ENCODE assay signal across 8 cellular contexts in the genomic region with DNA sequence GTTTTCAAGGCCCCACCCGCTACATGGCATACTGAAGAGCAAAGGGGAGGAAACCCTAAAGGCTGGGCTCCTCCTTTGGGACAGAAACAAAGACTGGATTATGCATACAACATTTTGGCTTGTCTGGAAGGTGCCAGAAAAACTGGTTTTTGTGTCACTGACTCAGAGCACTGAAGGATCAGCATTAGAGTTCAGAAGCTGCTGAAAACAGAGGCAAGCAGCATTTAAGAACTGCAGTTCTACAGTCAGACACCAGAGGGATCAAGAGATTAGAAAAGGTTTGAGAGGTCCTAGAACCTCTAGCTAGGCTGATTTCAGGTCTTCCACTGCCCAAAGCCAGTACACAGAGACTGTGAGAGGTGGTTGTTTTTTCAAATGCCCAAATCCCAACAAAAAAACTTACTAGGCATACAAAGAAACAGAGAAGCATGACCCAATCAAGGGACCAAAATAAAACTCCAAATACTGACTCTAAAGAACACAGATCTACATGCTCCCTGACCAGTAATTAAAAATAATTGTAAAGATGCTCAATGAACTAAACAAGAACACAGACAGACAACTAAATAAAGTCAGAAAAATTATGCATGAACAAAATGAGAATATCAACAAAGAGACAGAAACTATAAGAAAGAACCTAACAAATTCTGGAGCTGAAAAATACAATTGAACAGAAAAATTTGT.
DNase-seq lines count a peak whose midpoint lies in the region; ATAC-seq and TF ChIP-seq lines count a peak whose summit lies in the region.

No MANE protein-coding gene starts in this region.

- H2AFZ ChIP-seq in osteoblast (ENCODE audit: low read length), result no peak overlapping the region

- peaks cover 7% of the 10 kb centered on the region for H4K20me1 ChIP-seq in osteoblast (ENCODE audit: insufficient read depth, low read length)

- H3K4me2 ChIP-seq in osteoblast (ENCODE audit: insufficient read depth, low read length), result no peak overlapping the region

- no TSS peak for BruUV-seq in Panc1 (replicated peaks; lab: Mats Ljungman, UMichigan)

- ATAC-seq in Panc1 (peak; percentile 94), GM18511 (IDR thresholded peaks at IDR 0.05; ENCODE audit: unreplicated experiment) (no peak)

- TF ChIP-seq POLR2A in erythroblast (IDR thresholded peaks at IDR 0.05; ENCODE audit: low read length), result no peak

- H3K27me3 ChIP-seq in Panc1 (ENCODE audit: control insufficient read depth, insufficient read depth, low read length) (no peaks in the 10 kb centered on the region), osteoblast (ENCODE audit: insufficient read depth, low read length) (no peaks in the 10 kb centered on the region)
- H3K27me3 ChIP-seq in CD4-positive, alpha-beta memory T cell (ENCODE audit: insufficient read depth, low read length), result peaks cover 4% of the 10 kb centered on the region

- no peak overlapping the region for H3K4me3 ChIP-seq in Panc1 (ENCODE audit: low read depth in 2 of 2, low read length in 2 of 2)
- no peak overlapping the region for H3K4me3 ChIP-seq in osteoblast (ENCODE audit: insufficient read depth, low read length)
- no peak overlapping the region for H3K4me3 ChIP-seq in CD4-positive, alpha-beta memory T cell (ENCODE audit: low read length in 2 of 2)

- H3K9me3 ChIP-seq in Panc1 (ENCODE audit: control insufficient read depth, insufficient read depth, low read depth, low read length), result no peaks in the 10 kb centered on the region
- no peaks in the 10 kb centered on the region for H3K9me3 ChIP-seq in osteoblast (ENCODE audit: low read depth, low read length)
- no peaks in the 10 kb centered on the region for H3K9me3 ChIP-seq in CD4-positive, alpha-beta memory T cell (ENCODE audit: control insufficient read depth in 1 of 2, low read length in 2 of 2)

- peaks cover 0 to 33% (median 17%) of the 10 kb centered on the region in 8 donors for H3K9me3 Mint-ChIP-seq in CD4-positive, alpha-beta memory T cell

- POLR2A ChIA-PET in Panc1 (lab: Charles Lee), result interaction anchor here (0.8 kb wide), 1 partner anchor 266 kb away, joined by 7 read pairs; no protein-coding TSS in a partner anchor
- POLR2A ChIA-PET in CD4-positive, alpha-beta memory T cell (lab: Charles Lee; ENCODE audit: partially characterized antibody), result no interaction called here

- no peaks in the 10 kb centered on the region for H3K4me1 ChIP-seq in Panc1 (ENCODE audit: control insufficient read depth, insufficient read depth, low read length)
- H3K4me1 ChIP-seq in osteoblast (ENCODE audit: insufficient read depth, low read length), result no peaks in the 10 kb centered on the region
- no peaks in the 10 kb centered on the region for H3K4me1 ChIP-seq in CD4-positive, alpha-beta memory T cell (ENCODE audit: insufficient read depth, low read length)

- peaks cover 0 to 3% of the 10 kb centered on the region in 2 donors for H3K36me3 Mint-ChIP-seq in CD4-positive, alpha-beta memory T cell

- CTCF ChIA-PET in Panc1 (lab: Charles Lee), result interaction anchor here (0.6 to 1.4 kb wide), 11 partner anchors 16 to 236 kb away, joined by 3 to 10 read pairs (median 5); no protein-coding TSS in a partner anchor
- CTCF ChIA-PET in CD4-positive, alpha-beta memory T cell (lab: Charles Lee; ENCODE audit: partially characterized antibody), result interaction anchor here (1.3 kb wide), 1 partner anchor 17 kb away, joined by 4 read pairs; no protein-coding TSS in a partner anchor

- TF ChIP-seq CTCF in Panc1 (IDR thresholded peaks at IDR 0.05), result peak; percentile 85
- TF ChIP-seq CTCF in osteoblast (IDR thresholded peaks at IDR 0.05; ENCODE audit: extremely low read depth, low read depth, low read length), result peak; percentile 80

- no peak overlapping the region for H3K27ac ChIP-seq in Panc1 (ENCODE audit: low read length)
- no peak overlapping the region for H3K27ac ChIP-seq in osteoblast (ENCODE audit: low read depth, low read length)
- no peak overlapping the region for H3K27ac ChIP-seq in CD4-positive, alpha-beta memory T cell (ENCODE audit: low read depth, low read length)

- H3K27me3 Mint-ChIP-seq in CD4-positive, alpha-beta memory T cell, result peaks cover 15 to 20% of the 10 kb centered on the region in 2 donors

- in situ Hi-C loops in Panc1 (cut with HindIII; ENCODE audit: low pct_unique_long_range_greater_than_20kb, low sequenced_read_pairs), result no loop called here

- H3K4me1 Mint-ChIP-seq in CD4-positive, alpha-beta memory T cell, result no peaks in the 10 kb centered on the region

- no peak overlapping the region for H3K27ac Mint-ChIP-seq in CD4-positive, alpha-beta memory T cell

- H3K79me2 ChIP-seq in osteoblast (ENCODE audit: insufficient read depth, low read length), result peaks cover 17% of the 10 kb centered on the region

- no peak overlapping the region for H3K4me3 Mint-ChIP-seq in CD4-positive, alpha-beta memory T cell

- DNase-seq in GDM1 (lab: John Stamatoyannopoulos, UW) (peak; percentile 14), HuH-7.5 (ENCODE audit: low spot score) (peak; percentile 69), Panc1 (ENCODE audit: low read depth, low spot score) (peak; percentile 69), erythroblast (lab: John Stamatoyannopoulos, UW) (peak; percentile 60 to 75), osteoblast (ENCODE audit: insufficient read length, low spot score, missing footprints) (peak; percentile 84), posterior vena cava (ENCODE audit: low spot score) (no peak)
- DNase-seq in CD4-positive, alpha-beta memory T cell, result no peak

- intact Hi-C loops in Panc1 (cut with micrococcal nuclease; ENCODE audit: unreplicated experiment) (loop anchor here (5.0 kb wide), 1 partner anchor 55 kb away; no protein-coding TSS in a partner anchor), posterior vena cava (cut with DNase I) (no loop called here)
- intact Hi-C loops in CD4-positive, alpha-beta memory T cell (cut with micrococcal nuclease), result no loop called here

- H3K36me3 ChIP-seq in Panc1 (ENCODE audit: control insufficient read depth, insufficient read depth, low read length) (peaks cover 25% of the 10 kb centered on the region), osteoblast (ENCODE audit: insufficient read depth, low read length) (peaks cover 43% of the 10 kb centered on the region)
- H3K36me3 ChIP-seq in CD4-positive, alpha-beta memory T cell (ENCODE audit: insufficient read depth, low read length), result no peaks in the 10 kb centered on the region

Comparison
In these comparisons a context has a peak if more than half of its experiments do, and no peak if none do; other contexts are left out.
1. DNase-seq: peak in GDM1 (single experiment), HuH-7.5 (single experiment), Panc1 (single experiment), erythroblast (2 of 2) and osteoblast (single experiment); none in CD4-positive, alpha-beta memory T cell (0 of 5) and posterior vena cava (single experiment).